ENCODE assay signal across 23 cellular contexts in the genomic region with DNA sequence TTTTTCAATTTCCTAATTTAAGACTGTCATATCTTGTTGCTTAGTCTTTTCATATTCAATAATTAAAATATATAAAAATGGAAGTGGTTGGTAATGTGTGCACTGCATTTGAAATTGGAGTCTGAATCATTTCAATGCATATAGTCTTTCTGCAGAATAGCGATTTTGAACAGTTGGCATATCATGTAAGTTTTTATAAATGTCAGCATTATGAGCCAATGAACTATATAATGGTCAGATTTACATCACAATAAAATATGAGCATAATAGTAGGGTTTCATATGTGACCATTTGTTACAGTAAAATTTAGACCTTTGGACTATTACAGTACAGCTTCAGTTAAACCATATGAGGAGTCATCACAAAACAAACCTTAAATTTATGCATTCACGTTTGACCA. TPM values are rescaled to one million over a fixed set of nuclear protein-coding genes. Genes with fewer than 3 reads are reported as not detected.
"Had no signal": no experiment of that assay in that cellular context is flagged by ENCODE, and none has a peak within 500 bp of the region (broad histone marks: within the 10 kb centered on the region; RNA-seq: fewer than 3 reads in every experiment).

No MANE protein-coding gene starts in this region.

- ATAC-seq: activated CD4-positive, CD25-positive, alpha-beta regulatory T cell treated with anti-CD3 and anti-CD28 coated beads, Interleukin-2, amount 50 U/mL, for 24 hours; activated CD8-positive, alpha-beta T cell treated with anti-CD3 and anti-CD28 coated beads, Interleukin-2, amount 10 ng/mL, durations not matched to agents 7 days and 5 days had no signal

- H3K27me3 ChIP-seq: cardiac muscle cell, Peyer's patch had no signal

- H3K4me3 ChIP-seq: cardiac muscle cell, Peyer's patch had no signal

- H3K9me3 ChIP-seq: Peyer's patch had no signal

- H3K27ac ChIP-seq: cardiac muscle cell, Peyer's patch had no signal

- H3K36me3 Mint-ChIP-seq: activated naive CD4-positive, alpha-beta T cell treated with anti-CD3 and anti-CD28 coated beads, Interleukin-2, amount 50 U/mL, for 24 hours had no signal

- H3K27ac Mint-ChIP-seq: activated CD8-positive, alpha-beta T cell treated with anti-CD3 and anti-CD28 coated beads, Interleukin-2, amount 10 ng/mL, durations not matched to agents 7 days and 5 days; activated naive CD4-positive, alpha-beta T cell treated with anti-CD3 and anti-CD28 coated beads, Interleukin-2, amount 50 U/mL, for 24 hours; brain; T-helper 1 cell treated with Interleukin-12 subunit alpha and Interleukin-12 subunit beta and Interleukin-4 antibody, amounts not matched to agents 30 μg/mL and 1 μg/mL, for 36 hours had no signal

- DNase-seq: activated CD4-positive, alpha-beta T cell treated with anti-CD3 and anti-CD28 coated beads for 48 hours; activated CD4-positive, alpha-beta T cell treated with anti-CD3 and anti-CD28 coated beads, Interleukin-2, amount 50 U/mL, for 4 hours; activated CD8-positive, alpha-beta memory T cell treated with anti-CD3 and anti-CD28 coated beads, Interleukin-2, amount 50 U/mL, for 48 hours; activated CD8-positive, alpha-beta T cell treated with anti-CD3 and anti-CD28 coated beads, Interleukin-2, amount 10 ng/mL, durations not matched to agents 7 days and 5 days; activated T-cell treated with anti-CD3 and anti-CD28 coated beads, Interleukin-2, amount 50 U/mL, for 1 hour; aorta; cerebellar nuclear complex; NCI-H1105 treated with DMSO at 0.1 percent for 48 hours; NCI-H1436 treated with DMSO at 0.1 percent for 48 hours; NCI-H187; NCI-H2081; NCI-H510A treated with DMSO at 0.1 percent for 48 hours; NCI-H69; NK-92 treated with Interleukin-12 subunit alpha and Interleukin-12 subunit beta, amount 100 ng/mL, for 24 hours; OCI-M1; Peyer's patch; SHP77 treated with DMSO at 0.1 percent for 48 hours had no signal

- H3K4me3 Mint-ChIP-seq: activated CD8-positive, alpha-beta T cell treated with anti-CD3 and anti-CD28 coated beads, Interleukin-2, amount 10 ng/mL, durations not matched to agents 7 days and 5 days; activated naive CD4-positive, alpha-beta T cell treated with anti-CD3 and anti-CD28 coated beads, Interleukin-2, amount 50 U/mL, for 24 hours; brain; T-helper 1 cell treated with Interleukin-12 subunit alpha and Interleukin-12 subunit beta and Interleukin-4 antibody, amounts not matched to agents 30 μg/mL and 1 μg/mL, for 36 hours had no signal

- H3K9me3 Mint-ChIP-seq: activated naive CD4-positive, alpha-beta T cell treated with anti-CD3 and anti-CD28 coated beads, Interleukin-2, amount 50 U/mL, for 24 hours; T-helper 1 cell treated with Interleukin-12 subunit alpha and Interleukin-12 subunit beta and Interleukin-4 antibody, amounts not matched to agents 30 μg/mL and 1 μg/mL, for 36 hours had no signal

- H3K36me3 ChIP-seq: cardiac muscle cell had no signal

RNA-seq across cellular contexts. Expression of gene ADGB, which starts 50.9 kb away (rescaled TPM):
- total RNA-seq: activated CD8-positive, alpha-beta T cell treated with anti-CD3 and anti-CD28 coated beads, Interleukin-2, amount 10 ng/mL, durations not matched to agents 7 days and 5 days; cardiac muscle cell; Peyer's patch; SK-MEL-5 had no signal
- polyA plus RNA-seq: aorta, cardiac muscle cell had no signal
